ENCODE assay signal across 3 cellular contexts in the genomic region with DNA sequence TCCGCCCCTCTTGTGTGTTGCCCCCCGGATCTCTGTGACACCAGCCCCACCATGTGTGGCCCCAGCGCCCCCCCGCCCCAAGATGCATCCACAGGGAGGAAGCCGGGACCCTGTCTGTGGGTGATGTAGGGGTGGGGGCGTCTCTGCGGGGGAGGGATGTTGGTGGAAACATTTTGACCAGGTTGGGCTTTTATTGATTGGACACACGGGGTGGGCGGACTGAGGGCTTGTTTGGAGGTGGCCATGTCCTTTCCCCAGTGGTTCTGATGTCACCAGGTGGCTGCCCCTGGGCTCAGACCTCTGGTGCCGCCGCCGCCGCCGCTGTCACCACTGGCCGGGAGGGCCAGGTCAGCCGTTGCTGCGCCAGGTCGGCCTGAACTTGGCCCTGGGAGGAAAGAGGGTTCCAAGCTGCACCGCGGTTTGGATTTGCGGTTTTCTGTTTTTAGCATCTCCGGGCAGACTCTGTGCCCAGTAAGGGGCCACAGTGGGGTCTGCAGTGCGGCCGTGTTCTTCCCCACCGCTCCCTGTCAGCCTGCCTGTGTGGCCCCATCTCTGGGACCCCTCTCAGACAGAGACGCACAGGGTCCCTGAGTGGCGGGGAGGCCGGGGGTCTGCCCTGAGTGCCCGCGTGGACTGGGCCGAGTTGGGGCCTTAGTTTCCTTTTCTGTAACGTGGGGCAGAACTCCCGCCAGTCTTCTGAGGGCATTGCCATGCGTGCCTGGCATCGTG.
TF ChIP-seq lines count a peak whose summit lies in the region.

No MANE protein-coding gene starts in this region.

TF ChIP-seq in K562, 482 proteins besides CTCF, POLR2A, EP300 and RAD21:
- peak; percentile 26; the same call in 1 of the 2 replicates for TF ChIP-seq RBFOX2 (IDR thresholded peaks at IDR 0.05; ENCODE audit: low read depth, low read length)
- TF ChIP-seq, protein P1, sequence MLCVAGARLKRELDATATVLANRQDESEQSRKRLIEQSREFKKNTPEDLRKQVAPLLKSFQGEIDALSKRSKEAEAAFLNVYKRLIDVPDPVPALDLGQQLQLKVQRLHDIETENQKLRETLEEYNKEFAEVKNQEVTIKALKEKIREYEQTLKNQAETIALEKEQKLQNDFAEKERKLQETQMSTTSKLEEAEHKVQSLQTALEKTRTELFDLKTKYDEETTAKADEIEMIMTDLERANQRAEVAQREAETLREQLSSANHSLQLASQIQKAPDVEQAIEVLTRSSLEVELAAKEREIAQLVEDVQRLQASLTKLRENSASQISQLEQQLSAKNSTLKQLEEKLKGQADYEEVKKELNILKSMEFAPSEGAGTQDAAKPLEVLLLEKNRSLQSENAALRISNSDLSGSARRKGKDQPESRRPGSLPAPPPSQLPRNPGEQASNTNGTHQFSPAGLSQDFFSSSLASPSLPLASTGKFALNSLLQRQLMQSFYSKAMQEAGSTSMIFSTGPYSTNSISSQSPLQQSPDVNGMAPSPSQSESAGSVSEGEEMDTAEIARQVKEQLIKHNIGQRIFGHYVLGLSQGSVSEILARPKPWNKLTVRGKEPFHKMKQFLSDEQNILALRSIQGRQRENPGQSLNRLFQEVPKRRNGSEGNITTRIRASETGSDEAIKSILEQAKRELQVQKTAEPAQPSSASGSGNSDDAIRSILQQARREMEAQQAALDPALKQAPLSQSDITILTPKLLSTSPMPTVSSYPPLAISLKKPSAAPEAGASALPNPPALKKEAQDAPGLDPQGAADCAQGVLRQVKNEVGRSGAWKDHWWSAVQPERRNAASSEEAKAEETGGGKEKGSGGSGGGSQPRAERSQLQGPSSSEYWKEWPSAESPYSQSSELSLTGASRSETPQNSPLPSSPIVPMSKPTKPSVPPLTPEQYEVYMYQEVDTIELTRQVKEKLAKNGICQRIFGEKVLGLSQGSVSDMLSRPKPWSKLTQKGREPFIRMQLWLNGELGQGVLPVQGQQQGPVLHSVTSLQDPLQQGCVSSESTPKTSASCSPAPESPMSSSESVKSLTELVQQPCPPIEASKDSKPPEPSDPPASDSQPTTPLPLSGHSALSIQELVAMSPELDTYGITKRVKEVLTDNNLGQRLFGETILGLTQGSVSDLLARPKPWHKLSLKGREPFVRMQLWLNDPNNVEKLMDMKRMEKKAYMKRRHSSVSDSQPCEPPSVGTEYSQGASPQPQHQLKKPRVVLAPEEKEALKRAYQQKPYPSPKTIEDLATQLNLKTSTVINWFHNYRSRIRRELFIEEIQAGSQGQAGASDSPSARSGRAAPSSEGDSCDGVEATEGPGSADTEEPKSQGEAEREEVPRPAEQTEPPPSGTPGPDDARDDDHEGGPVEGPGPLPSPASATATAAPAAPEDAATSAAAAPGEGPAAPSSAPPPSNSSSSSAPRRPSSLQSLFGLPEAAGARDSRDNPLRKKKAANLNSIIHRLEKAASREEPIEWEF (CRISPR knock-in tag; IDR thresholded peaks at IDR 0.05): no peak
- TF ChIP-seq POLR2G (IDR thresholded peaks at IDR 0.05; ENCODE audit: low read depth, low read length): peak; percentile 48
- no peak for TF ChIP-seq ZKSCAN3 (CRISPR knock-in tag; IDR thresholded peaks at IDR 0.05)
- TF ChIP-seq TAF9B (IDR thresholded peaks at IDR 0.05; ENCODE audit: partially characterized antibody): no peak
- TF ChIP-seq, protein P2, sequence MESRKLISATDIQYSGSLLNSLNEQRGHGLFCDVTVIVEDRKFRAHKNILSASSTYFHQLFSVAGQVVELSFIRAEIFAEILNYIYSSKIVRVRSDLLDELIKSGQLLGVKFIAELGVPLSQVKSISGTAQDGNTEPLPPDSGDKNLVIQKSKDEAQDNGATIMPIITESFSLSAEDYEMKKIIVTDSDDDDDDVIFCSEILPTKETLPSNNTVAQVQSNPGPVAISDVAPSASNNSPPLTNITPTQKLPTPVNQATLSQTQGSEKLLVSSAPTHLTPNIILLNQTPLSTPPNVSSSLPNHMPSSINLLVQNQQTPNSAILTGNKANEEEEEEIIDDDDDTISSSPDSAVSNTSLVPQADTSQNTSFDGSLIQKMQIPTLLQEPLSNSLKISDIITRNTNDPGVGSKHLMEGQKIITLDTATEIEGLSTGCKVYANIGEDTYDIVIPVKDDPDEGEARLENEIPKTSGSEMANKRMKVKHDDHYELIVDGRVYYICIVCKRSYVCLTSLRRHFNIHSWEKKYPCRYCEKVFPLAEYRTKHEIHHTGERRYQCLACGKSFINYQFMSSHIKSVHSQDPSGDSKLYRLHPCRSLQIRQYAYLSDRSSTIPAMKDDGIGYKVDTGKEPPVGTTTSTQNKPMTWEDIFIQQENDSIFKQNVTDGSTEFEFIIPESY (CRISPR knock-in tag; IDR thresholded peaks at IDR 0.05): peak; percentile 85
- no peak for TF ChIP-seq ZNF717 (CRISPR knock-in tag; IDR thresholded peaks at IDR 0.05)
- TF ChIP-seq RBM22 (IDR thresholded peaks at IDR 0.05; ENCODE audit: low read depth, low read length, poor library complexity, severe bottlenecking): peak; percentile 62
TF ChIP-seq in K562: peak in this region for 4.

TF ChIP-seq in H1, 55 proteins besides CTCF, POLR2A, EP300 and RAD21:
- no peak for TF ChIP-seq SP4 (IDR thresholded peaks at IDR 0.05; ENCODE audit: low read length)
- no peak for TF ChIP-seq POLR2AphosphoS5 (IDR thresholded peaks at IDR 0.05; ENCODE audit: low read depth, low read length)
- no peak for TF ChIP-seq SIX5 (IDR thresholded peaks at IDR 0.05; ENCODE audit: low read depth, low read length)
- TF ChIP-seq SP1 (IDR thresholded peaks at IDR 0.05; ENCODE audit: low read depth, low read length): no peak
- TF ChIP-seq EZH2 (IDR thresholded peaks at IDR 0.05; ENCODE audit: low read depth, low read length, severe bottlenecking): no peak
- TF ChIP-seq NANOG (IDR thresholded peaks at IDR 0.05; ENCODE audit: insufficient read depth, low read depth, low read length, poor library complexity, severe bottlenecking): no peak
- TF ChIP-seq TCF12 (IDR thresholded peaks at IDR 0.05; ENCODE audit: low read depth, low read length): no peak
- no peak for TF ChIP-seq RXRA (IDR thresholded peaks at IDR 0.05; ENCODE audit: insufficient read depth, low read depth, low read length)

TF ChIP-seq in HepG2, 621 proteins besides CTCF, POLR2A, EP300 and RAD21:
- TF ChIP-seq ZNF687 (CRISPR knock-in tag; IDR thresholded peaks at IDR 0.05) (peak; percentile 17; the same call in 1 of the 2 replicates), HNRNPL (IDR thresholded peaks at IDR 0.05; ENCODE audit: low read depth, low read length) (0 out of 2 replicates have a peak, but pooled peaks have one; percentile 31), ZNF180 (CRISPR knock-in tag; IDR thresholded peaks at IDR 0.05; ENCODE audit: borderline replicate concordance, low read depth) (no peak), AGO2 (optimal IDR thresholded peaks at IDR 0.05; ENCODE audit: low read depth, low read length) (peak; percentile 73)
